Comparison of ENCODE assay signal across 1 cellular context in the genomic region with DNA sequence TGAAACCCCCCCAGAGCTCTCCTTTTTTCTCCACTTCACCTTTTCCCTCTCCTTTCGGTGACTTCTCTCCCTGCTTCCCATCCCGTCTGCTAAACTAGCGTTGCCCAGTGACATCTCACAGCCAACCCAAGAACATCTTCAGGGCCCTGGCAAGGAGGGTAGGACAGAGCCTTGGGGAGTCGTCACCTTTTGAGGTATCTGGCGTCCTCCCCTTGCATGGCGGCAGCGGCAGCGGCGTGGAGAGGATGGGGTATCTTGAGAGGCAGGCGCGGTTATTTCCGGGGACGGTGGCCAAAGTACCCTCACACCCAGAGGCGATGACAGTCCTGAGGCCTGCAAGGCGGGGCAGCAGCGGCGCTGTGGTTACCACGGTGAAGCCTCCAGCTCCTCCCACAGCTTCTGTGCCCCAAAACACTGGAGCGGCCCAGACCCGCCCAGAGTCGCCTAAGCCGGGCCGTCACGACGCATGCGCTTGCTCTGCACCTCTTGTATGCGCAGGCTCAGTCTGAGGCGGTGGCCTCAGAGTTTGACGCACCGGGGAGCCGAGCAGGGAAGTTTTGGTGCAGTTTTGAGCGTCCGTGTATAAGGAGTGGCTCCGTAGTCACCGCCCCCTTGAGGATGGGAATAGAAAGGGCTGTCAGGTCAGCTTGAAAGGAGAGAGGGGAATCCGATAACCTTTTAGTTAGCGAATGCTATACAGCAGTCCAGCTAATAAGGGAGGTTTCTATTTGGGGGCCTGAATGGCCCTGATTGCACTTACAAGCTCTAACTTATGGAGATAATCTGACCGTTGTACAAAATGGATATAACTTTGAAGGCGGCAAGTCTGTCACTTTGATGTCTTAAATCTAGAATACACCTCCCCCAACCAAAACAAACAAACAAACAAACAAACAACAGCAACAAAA.
TF ChIP-seq lines count a peak whose summit lies in the region.

A gene (minus strand): TSS at position 446 of the 908 bp plus-strand sequence. CDS start 228 bp downstream, at position 218.

TF ChIP-seq in GM23338, 12 proteins besides CTCF, POLR2A, EP300 and RAD21 (continued from another document):
- TF ChIP-seq JUNB (IDR thresholded peaks at IDR 0.05; ENCODE audit: unreplicated experiment) (no peak), NANOG (IDR thresholded peaks at IDR 0.05; ENCODE audit: borderline replicate concordance) (no peak), CREB1 (CRISPR knock-in tag; IDR thresholded peaks at IDR 0.05; ENCODE audit: low read depth) (no peak), EZH2phosphoT487 (IDR thresholded peaks at IDR 0.05; ENCODE audit: unreplicated experiment) (no peak), ZNF331 (CRISPR knock-in tag; IDR thresholded peaks at IDR 0.05; ENCODE audit: low read depth) (no peak), ZNF114 (CRISPR knock-in tag; IDR thresholded peaks at IDR 0.05) (no peak)
- TF ChIP-seq, protein P1, sequence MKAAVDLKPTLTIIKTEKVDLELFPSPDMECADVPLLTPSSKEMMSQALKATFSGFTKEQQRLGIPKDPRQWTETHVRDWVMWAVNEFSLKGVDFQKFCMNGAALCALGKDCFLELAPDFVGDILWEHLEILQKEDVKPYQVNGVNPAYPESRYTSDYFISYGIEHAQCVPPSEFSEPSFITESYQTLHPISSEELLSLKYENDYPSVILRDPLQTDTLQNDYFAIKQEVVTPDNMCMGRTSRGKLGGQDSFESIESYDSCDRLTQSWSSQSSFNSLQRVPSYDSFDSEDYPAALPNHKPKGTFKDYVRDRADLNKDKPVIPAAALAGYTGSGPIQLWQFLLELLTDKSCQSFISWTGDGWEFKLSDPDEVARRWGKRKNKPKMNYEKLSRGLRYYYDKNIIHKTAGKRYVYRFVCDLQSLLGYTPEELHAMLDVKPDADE (IDR thresholded peaks at IDR 0.05), result no peak
- TF ChIP-seq, protein P2, sequence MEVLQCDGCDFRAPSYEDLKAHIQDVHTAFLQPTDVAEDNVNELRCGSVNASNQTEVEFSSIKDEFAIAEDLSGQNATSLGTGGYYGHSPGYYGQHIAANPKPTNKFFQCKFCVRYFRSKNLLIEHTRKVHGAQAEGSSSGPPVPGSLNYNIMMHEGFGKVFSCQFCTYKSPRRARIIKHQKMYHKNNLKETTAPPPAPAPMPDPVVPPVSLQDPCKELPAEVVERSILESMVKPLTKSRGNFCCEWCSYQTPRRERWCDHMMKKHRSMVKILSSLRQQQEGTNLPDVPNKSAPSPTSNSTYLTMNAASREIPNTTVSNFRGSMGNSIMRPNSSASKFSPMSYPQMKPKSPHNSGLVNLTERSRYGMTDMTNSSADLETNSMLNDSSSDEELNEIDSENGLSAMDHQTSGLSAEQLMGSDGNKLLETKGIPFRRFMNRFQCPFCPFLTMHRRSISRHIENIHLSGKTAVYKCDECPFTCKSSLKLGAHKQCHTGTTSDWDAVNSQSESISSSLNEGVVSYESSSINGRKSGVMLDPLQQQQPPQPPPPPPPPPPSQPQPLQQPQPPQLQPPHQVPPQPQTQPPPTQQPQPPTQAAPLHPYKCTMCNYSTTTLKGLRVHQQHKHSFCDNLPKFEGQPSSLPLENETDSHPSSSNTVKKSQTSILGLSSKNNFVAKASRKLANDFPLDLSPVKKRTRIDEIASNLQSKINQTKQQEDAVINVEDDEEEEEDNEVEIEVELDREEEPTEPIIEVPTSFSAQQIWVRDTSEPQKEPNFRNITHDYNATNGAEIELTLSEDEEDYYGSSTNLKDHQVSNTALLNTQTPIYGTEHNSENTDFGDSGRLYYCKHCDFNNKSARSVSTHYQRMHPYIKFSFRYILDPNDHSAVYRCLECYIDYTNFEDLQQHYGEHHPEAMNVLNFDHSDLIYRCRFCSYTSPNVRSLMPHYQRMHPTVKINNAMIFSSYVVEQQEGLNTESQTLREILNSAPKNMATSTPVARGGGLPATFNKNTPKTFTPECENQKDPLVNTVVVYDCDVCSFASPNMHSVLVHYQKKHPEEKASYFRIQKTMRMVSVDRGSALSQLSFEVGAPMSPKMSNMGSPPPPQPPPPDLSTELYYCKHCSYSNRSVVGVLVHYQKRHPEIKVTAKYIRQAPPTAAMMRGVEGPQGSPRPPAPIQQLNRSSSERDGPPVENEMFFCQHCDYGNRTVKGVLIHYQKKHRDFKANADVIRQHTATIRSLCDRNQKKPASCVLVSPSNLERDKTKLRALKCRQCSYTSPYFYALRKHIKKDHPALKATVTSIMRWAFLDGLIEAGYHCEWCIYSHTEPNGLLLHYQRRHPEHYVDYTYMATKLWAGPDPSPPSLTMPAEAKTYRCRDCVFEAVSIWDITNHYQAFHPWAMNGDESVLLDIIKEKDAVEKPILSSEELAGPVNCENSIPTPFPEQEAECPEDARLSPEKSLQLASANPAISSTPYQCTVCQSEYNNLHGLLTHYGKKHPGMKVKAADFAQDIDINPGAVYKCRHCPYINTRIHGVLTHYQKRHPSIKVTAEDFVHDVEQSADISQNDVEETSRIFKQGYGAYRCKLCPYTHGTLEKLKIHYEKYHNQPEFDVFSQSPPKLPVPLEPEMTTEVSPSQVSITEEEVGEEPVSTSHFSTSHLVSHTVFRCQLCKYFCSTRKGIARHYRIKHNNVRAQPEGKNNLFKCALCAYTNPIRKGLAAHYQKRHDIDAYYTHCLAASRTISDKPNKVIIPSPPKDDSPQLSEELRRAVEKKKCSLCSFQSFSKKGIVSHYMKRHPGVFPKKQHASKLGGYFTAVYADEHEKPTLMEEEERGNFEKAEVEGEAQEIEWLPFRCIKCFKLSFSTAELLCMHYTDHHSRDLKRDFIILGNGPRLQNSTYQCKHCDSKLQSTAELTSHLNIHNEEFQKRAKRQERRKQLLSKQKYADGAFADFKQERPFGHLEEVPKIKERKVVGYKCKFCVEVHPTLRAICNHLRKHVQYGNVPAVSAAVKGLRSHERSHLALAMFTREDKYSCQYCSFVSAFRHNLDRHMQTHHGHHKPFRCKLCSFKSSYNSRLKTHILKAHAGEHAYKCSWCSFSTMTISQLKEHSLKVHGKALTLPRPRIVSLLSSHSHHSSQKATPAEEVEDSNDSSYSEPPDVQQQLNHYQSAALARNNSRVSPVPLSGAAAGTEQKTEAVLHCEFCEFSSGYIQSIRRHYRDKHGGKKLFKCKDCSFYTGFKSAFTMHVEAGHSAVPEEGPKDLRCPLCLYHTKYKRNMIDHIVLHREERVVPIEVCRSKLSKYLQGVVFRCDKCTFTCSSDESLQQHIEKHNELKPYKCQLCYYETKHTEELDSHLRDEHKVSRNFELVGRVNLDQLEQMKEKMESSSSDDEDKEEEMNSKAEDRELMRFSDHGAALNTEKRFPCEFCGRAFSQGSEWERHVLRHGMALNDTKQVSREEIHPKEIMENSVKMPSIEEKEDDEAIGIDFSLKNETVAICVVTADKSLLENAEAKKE (CRISPR knock-in tag; IDR thresholded peaks at IDR 0.05), result no peak
